ENCODE assay signal across 8 cellular contexts in genomic region chr19:43462887-43463380, GRCh38. TPM values are rescaled to one million over a fixed set of nuclear protein-coding genes. Genes with fewer than 3 reads are reported as not detected.
DNase-seq lines count a peak whose midpoint lies in the region; ATAC-seq and TF ChIP-seq lines count a peak whose summit lies in the region.

No MANE protein-coding gene starts in this region.

- peaks cover 9% of the 10 kb centered on the region for H3K36me3 Mint-ChIP-seq in CD8-positive, alpha-beta T cell

- H3K4me1 Mint-ChIP-seq in CD8-positive, alpha-beta T cell (ENCODE audit: low read depth), result peaks cover 46% of the 10 kb centered on the region

- H4K8ac ChIP-seq in neuronal stem cell (ENCODE audit: low read depth, low read length), result no peak overlapping the region

- no peak overlapping the region for H3K4ac ChIP-seq in neuronal stem cell (ENCODE audit: low read length)

- H3K4me2 ChIP-seq in neuronal stem cell (ENCODE audit: insufficient read depth, low read length, poor library complexity, severe bottlenecking), result peak overlapping the region; percentile 76

- no peak overlapping the region for H4K91ac ChIP-seq in neuronal stem cell (ENCODE audit: low read depth, low read length, poor library complexity)

- H3K4me1 ChIP-seq in CD8-positive, alpha-beta T cell (ENCODE audit: insufficient read depth, low read length), result peaks cover 22% of the 10 kb centered on the region
- H3K4me1 ChIP-seq in endocrine pancreas (ENCODE audit: control insufficient read depth, insufficient read depth, low read length) (no peaks in the 10 kb centered on the region), neuronal stem cell (ENCODE audit: control insufficient read depth in 2 of 2, insufficient read depth in 1 of 2, low read depth in 1 of 2, low read length in 2 of 2) (peaks cover 4 to 13% of the 10 kb centered on the region in 2 donors)

- H3K14ac ChIP-seq in neuronal stem cell (ENCODE audit: low read length), result peak overlapping the region; percentile 91

- no peak overlapping the region for H2BK12ac ChIP-seq in neuronal stem cell (ENCODE audit: low read length)

- peak overlapping the region; percentile 98 for H2AFZ ChIP-seq in neuronal stem cell (ENCODE audit: low read length)

- peak overlapping the region; percentile 76 for H3K23ac ChIP-seq in neuronal stem cell (ENCODE audit: low read depth, low read length, poor library complexity)

- no peak for ATAC-seq in CD8-positive, alpha-beta T cell

- whole genome bisulfite sequencing in neuronal stem cell (ENCODE audit: extremely low coverage in 2 of 2, insufficient read length in 2 of 2, insufficient replicate concordance in 1 of 2), 2 donors, result no CpG with 5 or more reads among the region's 32 CpGs

- H2BK15ac ChIP-seq in neuronal stem cell (ENCODE audit: low read length), result peak overlapping the region; percentile 52

- H3K4me3 ChIP-seq in CD8-positive, alpha-beta T cell (ENCODE audit: low read depth, low read length), result peak overlapping the region; percentile 71
- H3K4me3 ChIP-seq in endocrine pancreas (ENCODE audit: control insufficient read depth, insufficient read depth, low read length), result peak overlapping the region; percentile 44
- H3K4me3 ChIP-seq in neuronal stem cell (ENCODE audit: low read length in 2 of 2), result peak overlapping the region; percentile 73 to 74

- H3K9ac ChIP-seq in endocrine pancreas (ENCODE audit: control insufficient read depth, insufficient read depth, low read length) (peak overlapping the region; percentile 38), neuronal stem cell (ENCODE audit: low read depth, low read length, poor library complexity) (peak overlapping the region; percentile 73)

- intact Hi-C loops in CD8-positive, alpha-beta T cell (cut with DNase I, micrococcal nuclease), result loop anchor here (1.0 to 10.0 kb wide), 9 partner anchors 12 to 322 kb away; partner anchors contain the start of genes IRGQ (in 2 of the 2), PHLDB3 (in 2 of the 2), SMG9 (in 2 of the 2) and ZNF575 (in 2 of the 2)

- H3K4me3 Mint-ChIP-seq in CD8-positive, alpha-beta T cell, result peak overlapping the region; percentile 93

- H3K27me3 Mint-ChIP-seq in CD8-positive, alpha-beta T cell (ENCODE audit: low read depth), result no peaks in the 10 kb centered on the region

- H3K27me3 ChIP-seq in CD8-positive, alpha-beta T cell (ENCODE audit: insufficient read depth, low read length), result no peaks in the 10 kb centered on the region
- H3K27me3 ChIP-seq in endocrine pancreas (ENCODE audit: control insufficient read depth, insufficient read depth, low read length) (no peaks in the 10 kb centered on the region), neuronal stem cell (ENCODE audit: control insufficient read depth in 3 of 3, insufficient read depth in 3 of 3, low read depth in 1 of 3, low read length in 3 of 3) (peaks cover 6 to 43% (median 28%) of the 10 kb centered on the region in 3 experiments)

- H3K27ac ChIP-seq in CD8-positive, alpha-beta T cell (ENCODE audit: low read depth, low read length), result peak overlapping the region; percentile 91
- H3K27ac ChIP-seq in neuronal stem cell (replicated peaks; ENCODE audit: low read length), result no peak overlapping the region

- H3K9me3 ChIP-seq in CD8-positive, alpha-beta T cell (ENCODE audit: low read length), result no peaks in the 10 kb centered on the region
- H3K9me3 ChIP-seq in endocrine pancreas (ENCODE audit: control insufficient read depth, low read length) (no peaks in the 10 kb centered on the region), neuronal stem cell (replicated peaks in 1 of 2; ENCODE audit: control insufficient read depth in 2 of 2, insufficient read depth in 1 of 2, low read depth in 1 of 2, low read length in 2 of 2) (peaks cover 0 to 2% of the 10 kb centered on the region in 2 donors)

- H3K27ac Mint-ChIP-seq in CD8-positive, alpha-beta T cell, result peak overlapping the region; percentile 98

- H3K9me3 Mint-ChIP-seq in CD8-positive, alpha-beta T cell, result no peaks in the 10 kb centered on the region

- peak overlapping the region; percentile 68 for H3K18ac ChIP-seq in neuronal stem cell (ENCODE audit: low read length)

- POLR2A ChIA-PET in CD8-positive, alpha-beta T cell (lab: Charles Lee), result interaction anchor here (0.7 to 3.7 kb wide), 16 partner anchors 9 to 70 kb away, joined by 3 to 50 read pairs (median 4); partner anchors contain the start of genes PHLDB3 and ZNF575

- peak overlapping the region; percentile 49 for H2BK5ac ChIP-seq in neuronal stem cell (ENCODE audit: low read length)

- TF ChIP-seq CTCF in CD8-positive, alpha-beta T cell (IDR thresholded peaks at IDR 0.05), result no peak

- H3K79me1 ChIP-seq in neuronal stem cell (ENCODE audit: low read depth, low read length), result no peaks in the 10 kb centered on the region

- DNase-seq in CD8-positive, alpha-beta T cell, result no peak
- DNase-seq in NCI-H510A (lab: John Stamatoyannopoulos, UW) (peak; percentile 36), neuronal stem cell (ENCODE audit: low spot score) (no peak), NCI-H1694 (lab: John Stamatoyannopoulos, UW) (no peak), SW480 (ENCODE audit: low spot score) (no peak), pons (ENCODE audit: low spot score) (no peak)
- no peak for DNase-seq in activated effector memory CD4-positive, alpha-beta T cell treated with Interleukin-2 at 50 U/mL for 16 hours

- no peak overlapping the region for H2BK120ac ChIP-seq in neuronal stem cell (ENCODE audit: low read depth, low read length)

- no peak overlapping the region for H2AK5ac ChIP-seq in neuronal stem cell (ENCODE audit: low read depth, low read length)

- H3K36me3 ChIP-seq in CD8-positive, alpha-beta T cell (ENCODE audit: insufficient read depth, low read length), result no peaks in the 10 kb centered on the region
- H3K36me3 ChIP-seq in endocrine pancreas (ENCODE audit: control insufficient read depth, insufficient read depth, low read length) (no peaks in the 10 kb centered on the region), neuronal stem cell (replicated peaks in 1 of 2; ENCODE audit: control insufficient read depth in 2 of 2, insufficient read depth in 2 of 2, low read length in 2 of 2) (no peaks in the 10 kb centered on the region)

- CTCF ChIA-PET in CD8-positive, alpha-beta T cell (lab: Charles Lee), result interaction anchor here (0.7 to 4.3 kb wide), 8 partner anchors 12 to 93 kb away, joined by 3 to 40 read pairs (median 7); no protein-coding TSS in a partner anchor

RNA-seq across cellular contexts. Expression of gene LYPD3, which starts 2.5 kb away (rescaled TPM):
- total RNA-seq in CD8-positive, alpha-beta T cell, result 10 to 100 TPM; 70.0 to 72.3 TPM
- polyA plus RNA-seq in neuronal stem cell (2013, experiment 1 of 2), result 0.59 TPM
- polyA plus RNA-seq in neuronal stem cell (2013, experiment 2 of 2), result 0.68 TPM

RNA-seq across cellular contexts. Expression of gene PHLDB3, which starts 41.6 kb away (rescaled TPM):
- total RNA-seq in CD8-positive, alpha-beta T cell, result 100 to 1,000 TPM; 149 to 166 TPM
- 8.0 TPM for polyA plus RNA-seq in neuronal stem cell (2013, experiment 1 of 2)
- 7.9 TPM for polyA plus RNA-seq in neuronal stem cell (2013, experiment 2 of 2)

RNA-seq across cellular contexts. Expression of gene TEX101, which starts 48.2 kb away (rescaled TPM):
- not detected for total RNA-seq in CD8-positive, alpha-beta T cell
- polyA plus RNA-seq in neuronal stem cell (2013, experiment 1 of 2), result not detected
- polyA plus RNA-seq in neuronal stem cell (2013, experiment 2 of 2), result not detected
